ENCODE assay signal across 1 cellular context in genomic region chr20:63497946-63498935, GRCh38.
TF ChIP-seq lines count a peak whose summit lies in the region.

No MANE protein-coding gene starts in this region.

TF ChIP-seq in HEK293, 187 proteins besides CTCF, POLR2A, EP300 and RAD21 (continued from another document and continues in another):
- peak; percentile 26; the same call in 1 of the 2 replicates for TF ChIP-seq ZNF561 (tag by site-specific recombination; IDR thresholded peaks at IDR 0.05; ENCODE audit: borderline replicate concordance)
- TF ChIP-seq PRDM10 (tag by site-specific recombination; IDR thresholded peaks at IDR 0.05), result peak; percentile 31
- no peak for TF ChIP-seq GLI4 (tag by site-specific recombination; IDR thresholded peaks at IDR 0.05)
- TF ChIP-seq, protein P1, sequence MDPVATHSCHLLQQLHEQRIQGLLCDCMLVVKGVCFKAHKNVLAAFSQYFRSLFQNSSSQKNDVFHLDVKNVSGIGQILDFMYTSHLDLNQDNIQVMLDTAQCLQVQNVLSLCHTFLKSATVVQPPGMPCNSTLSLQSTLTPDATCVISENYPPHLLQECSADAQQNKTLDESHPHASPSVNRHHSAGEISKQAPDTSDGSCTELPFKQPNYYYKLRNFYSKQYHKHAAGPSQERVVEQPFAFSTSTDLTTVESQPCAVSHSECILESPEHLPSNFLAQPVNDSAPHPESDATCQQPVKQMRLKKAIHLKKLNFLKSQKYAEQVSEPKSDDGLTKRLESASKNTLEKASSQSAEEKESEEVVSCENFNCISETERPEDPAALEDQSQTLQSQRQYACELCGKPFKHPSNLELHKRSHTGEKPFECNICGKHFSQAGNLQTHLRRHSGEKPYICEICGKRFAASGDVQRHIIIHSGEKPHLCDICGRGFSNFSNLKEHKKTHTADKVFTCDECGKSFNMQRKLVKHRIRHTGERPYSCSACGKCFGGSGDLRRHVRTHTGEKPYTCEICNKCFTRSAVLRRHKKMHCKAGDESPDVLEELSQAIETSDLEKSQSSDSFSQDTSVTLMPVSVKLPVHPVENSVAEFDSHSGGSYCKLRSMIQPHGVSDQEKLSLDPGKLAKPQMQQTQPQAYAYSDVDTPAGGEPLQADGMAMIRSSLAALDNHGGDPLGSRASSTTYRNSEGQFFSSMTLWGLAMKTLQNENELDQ (tag by site-specific recombination; IDR thresholded peaks at IDR 0.05; ENCODE audit: low read depth), result no peak
- peak; percentile 94 for TF ChIP-seq ZBTB8A (tag by site-specific recombination; IDR thresholded peaks at IDR 0.05)
- peak; percentile 81 for TF ChIP-seq ZIC2 (tag by site-specific recombination; IDR thresholded peaks at IDR 0.05)
- no peak for TF ChIP-seq ZNF473 (tag by site-specific recombination; IDR thresholded peaks at IDR 0.05)
- TF ChIP-seq ZNF155 (tag by site-specific recombination; IDR thresholded peaks at IDR 0.05), result no peak
- no peak for TF ChIP-seq ZNF585B (tag by site-specific recombination; IDR thresholded peaks at IDR 0.05)
- TF ChIP-seq EGR2 (tag by site-specific recombination; IDR thresholded peaks at IDR 0.05; ENCODE audit: low read depth), result no peak
- no peak for TF ChIP-seq ZNF169 (tag by site-specific recombination; IDR thresholded peaks at IDR 0.05)
- no peak for TF ChIP-seq ZNF221 (tag by site-specific recombination; IDR thresholded peaks at IDR 0.05; ENCODE audit: borderline replicate concordance)
- no peak for TF ChIP-seq ZNF610 (tag by site-specific recombination; IDR thresholded peaks at IDR 0.05; ENCODE audit: borderline replicate concordance)
- TF ChIP-seq, protein P2, sequence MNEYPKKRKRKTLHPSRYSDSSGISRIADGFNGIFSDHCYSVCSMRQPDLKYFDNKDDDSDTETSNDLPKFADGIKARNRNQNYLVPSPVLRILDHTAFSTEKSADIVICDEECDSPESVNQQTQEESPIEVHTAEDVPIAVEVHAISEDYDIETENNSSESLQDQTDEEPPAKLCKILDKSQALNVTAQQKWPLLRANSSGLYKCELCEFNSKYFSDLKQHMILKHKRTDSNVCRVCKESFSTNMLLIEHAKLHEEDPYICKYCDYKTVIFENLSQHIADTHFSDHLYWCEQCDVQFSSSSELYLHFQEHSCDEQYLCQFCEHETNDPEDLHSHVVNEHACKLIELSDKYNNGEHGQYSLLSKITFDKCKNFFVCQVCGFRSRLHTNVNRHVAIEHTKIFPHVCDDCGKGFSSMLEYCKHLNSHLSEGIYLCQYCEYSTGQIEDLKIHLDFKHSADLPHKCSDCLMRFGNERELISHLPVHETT (tag by site-specific recombination; IDR thresholded peaks at IDR 0.05), result 0 out of 2 replicates have a peak, but pooled peaks have one; percentile 16
- TF ChIP-seq ZNF707 (tag by site-specific recombination; IDR thresholded peaks at IDR 0.05), result no peak
- no peak for TF ChIP-seq ZNF214 (tag by site-specific recombination; IDR thresholded peaks at IDR 0.05; ENCODE audit: borderline replicate concordance)
- TF ChIP-seq, protein P3, sequence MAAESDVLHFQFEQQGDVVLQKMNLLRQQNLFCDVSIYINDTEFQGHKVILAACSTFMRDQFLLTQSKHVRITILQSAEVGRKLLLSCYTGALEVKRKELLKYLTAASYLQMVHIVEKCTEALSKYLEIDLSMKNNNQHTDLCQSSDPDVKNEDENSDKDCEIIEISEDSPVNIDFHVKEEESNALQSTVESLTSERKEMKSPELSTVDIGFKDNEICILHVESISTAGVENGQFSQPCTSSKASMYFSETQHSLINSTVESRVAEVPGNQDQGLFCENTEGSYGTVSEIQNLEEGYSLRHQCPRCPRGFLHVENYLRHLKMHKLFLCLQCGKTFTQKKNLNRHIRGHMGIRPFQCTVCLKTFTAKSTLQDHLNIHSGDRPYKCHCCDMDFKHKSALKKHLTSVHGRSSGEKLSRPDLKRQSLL (tag by site-specific recombination; IDR thresholded peaks at IDR 0.05), result 0 out of 2 replicates have a peak, but pooled peaks have one; percentile 24
- no peak for TF ChIP-seq ZNF664 (tag by site-specific recombination; IDR thresholded peaks at IDR 0.05)
- no peak for TF ChIP-seq ZNF175 (tag by site-specific recombination; IDR thresholded peaks at IDR 0.05)
- no peak for TF ChIP-seq ZNF211 (tag by site-specific recombination; IDR thresholded peaks at IDR 0.05; ENCODE audit: low read depth)
- peak; percentile 74 for TF ChIP-seq YY1 (tag by site-specific recombination; IDR thresholded peaks at IDR 0.05)
- no peak for TF ChIP-seq SCRT2 (tag by site-specific recombination; IDR thresholded peaks at IDR 0.05)
- TF ChIP-seq ELK4 (IDR thresholded peaks at IDR 0.05; ENCODE audit: borderline replicate concordance, low read depth, low read length), result no peak
- no peak for TF ChIP-seq ZNF776 (tag by site-specific recombination; IDR thresholded peaks at IDR 0.05; ENCODE audit: borderline replicate concordance)
- no peak for TF ChIP-seq IKZF3 (tag by site-specific recombination; IDR thresholded peaks at IDR 0.05)
- no peak for TF ChIP-seq ZNF555 (tag by site-specific recombination; conservative IDR thresholded peaks at IDR 0.05)
- TF ChIP-seq ZNF830 (tag by site-specific recombination; IDR thresholded peaks at IDR 0.05; ENCODE audit: low read depth), result no peak
- no peak for TF ChIP-seq ZNF423 (tag by site-specific recombination; IDR thresholded peaks at IDR 0.05)
- no peak for TF ChIP-seq ZNF350 (tag by site-specific recombination; IDR thresholded peaks at IDR 0.05)
- TF ChIP-seq ZNF792 (tag by site-specific recombination; IDR thresholded peaks at IDR 0.05), result no peak
- TF ChIP-seq ZNF184 (tag by site-specific recombination; IDR thresholded peaks at IDR 0.05), result no peak
- peak; percentile 80 for TF ChIP-seq ZNF398 (tag by site-specific recombination; IDR thresholded peaks at IDR 0.05)
- no peak for TF ChIP-seq ZNF704 (tag by site-specific recombination; IDR thresholded peaks at IDR 0.05)
- TF ChIP-seq ZFP3 (tag by site-specific recombination; IDR thresholded peaks at IDR 0.05; ENCODE audit: low read depth), result no peak
- TF ChIP-seq ZFP41 (tag by site-specific recombination; IDR thresholded peaks at IDR 0.05; ENCODE audit: borderline replicate concordance), result no peak
- TF ChIP-seq ZNF629 (tag by site-specific recombination; IDR thresholded peaks at IDR 0.05), result peak; percentile 54; the same call in 1 of the 2 replicates
- TF ChIP-seq ZFHX2 (tag by site-specific recombination; conservative IDR thresholded peaks at IDR 0.05), result peak; percentile 22; the same call in 1 of the 2 replicates
- TF ChIP-seq ZNF133 (tag by site-specific recombination; IDR thresholded peaks at IDR 0.05), result no peak
- TF ChIP-seq ZNF335 (tag by site-specific recombination; conservative IDR thresholded peaks at IDR 0.05), result peak; percentile 51
- peak; percentile 84 for TF ChIP-seq ZBTB48 (tag by site-specific recombination; IDR thresholded peaks at IDR 0.05)
- TF ChIP-seq ZNF292 (tag by site-specific recombination; IDR thresholded peaks at IDR 0.05; ENCODE audit: borderline replicate concordance, low read depth), result no peak
- no peak for TF ChIP-seq ZNF157 (tag by site-specific recombination; IDR thresholded peaks at IDR 0.05)
- TF ChIP-seq BCL11A (tag by site-specific recombination; IDR thresholded peaks at IDR 0.05; ENCODE audit: low read depth), result peak; percentile 85; the same call in 1 of the 2 replicates
- TF ChIP-seq GFI1B (tag by site-specific recombination; IDR thresholded peaks at IDR 0.05), result no peak
- TF ChIP-seq ZNF837 (tag by site-specific recombination; IDR thresholded peaks at IDR 0.05), result no peak
- TF ChIP-seq ZNF654 (tag by site-specific recombination; IDR thresholded peaks at IDR 0.05; ENCODE audit: low read depth), result no peak
- TF ChIP-seq ZNF394 (tag by site-specific recombination; IDR thresholded peaks at IDR 0.05; ENCODE audit: borderline replicate concordance), result no peak; the same call in 1 of the 2 replicates
- TF ChIP-seq SP2 (tag by site-specific recombination; IDR thresholded peaks at IDR 0.05), result peak; percentile 39; the same call in 1 of the 2 replicates
- TF ChIP-seq ZNF37A (tag by site-specific recombination; IDR thresholded peaks at IDR 0.05), result no peak
- TF ChIP-seq ZNF548 (tag by site-specific recombination; IDR thresholded peaks at IDR 0.05), result no peak
- no peak for TF ChIP-seq KLF7 (tag by site-specific recombination; IDR thresholded peaks at IDR 0.05; ENCODE audit: borderline replicate concordance)
- 0 out of 2 replicates have a peak, but pooled peaks have one; percentile 8 for TF ChIP-seq REST (tag by site-specific recombination; IDR thresholded peaks at IDR 0.05)
